Comparison of ENCODE assay signal across 1 cellular context in the genomic region with DNA sequence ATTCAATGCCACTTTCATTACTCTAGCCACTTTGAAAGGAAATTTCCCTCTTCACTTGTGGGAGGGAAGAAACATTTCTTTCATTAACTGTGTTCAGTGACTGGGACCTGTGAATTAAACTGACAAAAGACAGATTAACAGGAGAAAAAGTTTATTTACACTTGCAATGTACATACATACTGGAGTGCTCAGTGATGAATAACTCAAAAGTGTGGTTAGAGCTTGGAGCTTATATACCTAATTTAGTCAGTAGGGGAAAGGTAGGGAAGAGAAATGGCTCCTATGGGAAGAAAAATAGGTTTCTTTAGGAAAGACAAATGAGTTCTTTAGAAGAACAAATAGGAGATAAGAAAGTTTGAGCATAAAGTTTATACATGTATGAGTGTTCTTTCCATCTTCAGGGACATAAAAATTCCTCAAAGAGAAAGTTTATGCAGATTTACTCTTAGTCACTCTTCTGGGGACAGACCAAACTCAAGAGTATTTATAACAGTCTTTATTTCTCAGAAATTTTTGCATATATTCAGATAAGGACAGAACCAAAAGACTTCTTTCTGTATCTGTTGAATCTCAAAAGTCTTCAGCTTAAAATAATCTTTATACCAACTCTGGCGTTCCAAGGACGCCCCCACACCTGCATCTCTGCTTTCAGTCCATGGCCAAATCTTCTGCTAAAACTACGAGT.
TF ChIP-seq lines count a peak whose summit lies in the region.

No MANE protein-coding gene starts in this region.

TF ChIP-seq in GM23338, 12 proteins besides CTCF, POLR2A, EP300 and RAD21 (continued from another document):
- TF ChIP-seq, protein P1, sequence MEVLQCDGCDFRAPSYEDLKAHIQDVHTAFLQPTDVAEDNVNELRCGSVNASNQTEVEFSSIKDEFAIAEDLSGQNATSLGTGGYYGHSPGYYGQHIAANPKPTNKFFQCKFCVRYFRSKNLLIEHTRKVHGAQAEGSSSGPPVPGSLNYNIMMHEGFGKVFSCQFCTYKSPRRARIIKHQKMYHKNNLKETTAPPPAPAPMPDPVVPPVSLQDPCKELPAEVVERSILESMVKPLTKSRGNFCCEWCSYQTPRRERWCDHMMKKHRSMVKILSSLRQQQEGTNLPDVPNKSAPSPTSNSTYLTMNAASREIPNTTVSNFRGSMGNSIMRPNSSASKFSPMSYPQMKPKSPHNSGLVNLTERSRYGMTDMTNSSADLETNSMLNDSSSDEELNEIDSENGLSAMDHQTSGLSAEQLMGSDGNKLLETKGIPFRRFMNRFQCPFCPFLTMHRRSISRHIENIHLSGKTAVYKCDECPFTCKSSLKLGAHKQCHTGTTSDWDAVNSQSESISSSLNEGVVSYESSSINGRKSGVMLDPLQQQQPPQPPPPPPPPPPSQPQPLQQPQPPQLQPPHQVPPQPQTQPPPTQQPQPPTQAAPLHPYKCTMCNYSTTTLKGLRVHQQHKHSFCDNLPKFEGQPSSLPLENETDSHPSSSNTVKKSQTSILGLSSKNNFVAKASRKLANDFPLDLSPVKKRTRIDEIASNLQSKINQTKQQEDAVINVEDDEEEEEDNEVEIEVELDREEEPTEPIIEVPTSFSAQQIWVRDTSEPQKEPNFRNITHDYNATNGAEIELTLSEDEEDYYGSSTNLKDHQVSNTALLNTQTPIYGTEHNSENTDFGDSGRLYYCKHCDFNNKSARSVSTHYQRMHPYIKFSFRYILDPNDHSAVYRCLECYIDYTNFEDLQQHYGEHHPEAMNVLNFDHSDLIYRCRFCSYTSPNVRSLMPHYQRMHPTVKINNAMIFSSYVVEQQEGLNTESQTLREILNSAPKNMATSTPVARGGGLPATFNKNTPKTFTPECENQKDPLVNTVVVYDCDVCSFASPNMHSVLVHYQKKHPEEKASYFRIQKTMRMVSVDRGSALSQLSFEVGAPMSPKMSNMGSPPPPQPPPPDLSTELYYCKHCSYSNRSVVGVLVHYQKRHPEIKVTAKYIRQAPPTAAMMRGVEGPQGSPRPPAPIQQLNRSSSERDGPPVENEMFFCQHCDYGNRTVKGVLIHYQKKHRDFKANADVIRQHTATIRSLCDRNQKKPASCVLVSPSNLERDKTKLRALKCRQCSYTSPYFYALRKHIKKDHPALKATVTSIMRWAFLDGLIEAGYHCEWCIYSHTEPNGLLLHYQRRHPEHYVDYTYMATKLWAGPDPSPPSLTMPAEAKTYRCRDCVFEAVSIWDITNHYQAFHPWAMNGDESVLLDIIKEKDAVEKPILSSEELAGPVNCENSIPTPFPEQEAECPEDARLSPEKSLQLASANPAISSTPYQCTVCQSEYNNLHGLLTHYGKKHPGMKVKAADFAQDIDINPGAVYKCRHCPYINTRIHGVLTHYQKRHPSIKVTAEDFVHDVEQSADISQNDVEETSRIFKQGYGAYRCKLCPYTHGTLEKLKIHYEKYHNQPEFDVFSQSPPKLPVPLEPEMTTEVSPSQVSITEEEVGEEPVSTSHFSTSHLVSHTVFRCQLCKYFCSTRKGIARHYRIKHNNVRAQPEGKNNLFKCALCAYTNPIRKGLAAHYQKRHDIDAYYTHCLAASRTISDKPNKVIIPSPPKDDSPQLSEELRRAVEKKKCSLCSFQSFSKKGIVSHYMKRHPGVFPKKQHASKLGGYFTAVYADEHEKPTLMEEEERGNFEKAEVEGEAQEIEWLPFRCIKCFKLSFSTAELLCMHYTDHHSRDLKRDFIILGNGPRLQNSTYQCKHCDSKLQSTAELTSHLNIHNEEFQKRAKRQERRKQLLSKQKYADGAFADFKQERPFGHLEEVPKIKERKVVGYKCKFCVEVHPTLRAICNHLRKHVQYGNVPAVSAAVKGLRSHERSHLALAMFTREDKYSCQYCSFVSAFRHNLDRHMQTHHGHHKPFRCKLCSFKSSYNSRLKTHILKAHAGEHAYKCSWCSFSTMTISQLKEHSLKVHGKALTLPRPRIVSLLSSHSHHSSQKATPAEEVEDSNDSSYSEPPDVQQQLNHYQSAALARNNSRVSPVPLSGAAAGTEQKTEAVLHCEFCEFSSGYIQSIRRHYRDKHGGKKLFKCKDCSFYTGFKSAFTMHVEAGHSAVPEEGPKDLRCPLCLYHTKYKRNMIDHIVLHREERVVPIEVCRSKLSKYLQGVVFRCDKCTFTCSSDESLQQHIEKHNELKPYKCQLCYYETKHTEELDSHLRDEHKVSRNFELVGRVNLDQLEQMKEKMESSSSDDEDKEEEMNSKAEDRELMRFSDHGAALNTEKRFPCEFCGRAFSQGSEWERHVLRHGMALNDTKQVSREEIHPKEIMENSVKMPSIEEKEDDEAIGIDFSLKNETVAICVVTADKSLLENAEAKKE (CRISPR knock-in tag; IDR thresholded peaks at IDR 0.05): no peak
- TF ChIP-seq REST (IDR thresholded peaks at IDR 0.05; ENCODE audit: unreplicated experiment): no peak
- TF ChIP-seq CREB1 (CRISPR knock-in tag; IDR thresholded peaks at IDR 0.05; ENCODE audit: low read depth): no peak
- TF ChIP-seq EZH2phosphoT487 (IDR thresholded peaks at IDR 0.05; ENCODE audit: unreplicated experiment): no peak
